Comparison of ENCODE assay signal across 21 cellular contexts in the genomic region with DNA sequence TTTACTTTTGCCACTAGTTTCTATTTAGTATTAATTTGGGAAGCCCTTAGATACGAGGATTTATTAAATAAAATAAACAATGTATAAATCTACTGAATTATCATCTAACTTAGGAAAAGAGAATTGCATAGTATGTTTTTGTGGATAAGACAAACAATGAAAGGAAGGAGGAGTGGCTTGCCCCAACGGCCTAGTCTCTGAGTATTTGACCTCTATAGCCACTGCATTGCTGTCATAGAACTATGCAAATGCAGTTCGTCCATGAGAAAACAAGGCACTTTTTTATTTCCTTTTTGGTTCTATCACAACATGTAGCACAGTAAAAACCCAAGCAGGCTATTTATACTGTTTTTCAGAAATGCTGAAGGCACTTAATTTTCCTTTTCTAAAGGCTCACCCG.
"Had no signal": no experiment of that assay in that cellular context is flagged by ENCODE, and none has a peak within 500 bp of the region (broad histone marks: within the 10 kb centered on the region; RNA-seq: fewer than 3 reads in every experiment).

No MANE protein-coding gene starts in this region.

- H3K79me2 ChIP-seq: hepatocyte had no signal

- H3K36me3 ChIP-seq: esophagus muscularis mucosa, gastroesophageal sphincter, heart left ventricle, left lung, neural progenitor cell, prostate gland, right atrium auricular region, sigmoid colon, tibial artery had no signal

- H3K4me2 ChIP-seq: hepatocyte, neural progenitor cell had no signal

- H3K27me3 ChIP-seq: esophagus muscularis mucosa, foreskin keratinocyte, gastroesophageal sphincter, heart left ventricle, hepatocyte, left lung, neural progenitor cell, right atrium auricular region, sigmoid colon, testis, tibial artery had no signal

- H3K9me3 ChIP-seq: esophagus muscularis mucosa, gastroesophageal sphincter, heart left ventricle, left lung, mucosa of descending colon, prostate gland, right atrium auricular region, sigmoid colon, testis, tibial artery had no signal

- H3K4me3 ChIP-seq: esophagus muscularis mucosa, gastroesophageal sphincter, heart left ventricle, hepatocyte, left lung, mucosa of descending colon, neural progenitor cell, prostate gland, right atrium auricular region, sigmoid colon, testis, tibial artery had no signal

- H3K9ac ChIP-seq: neural progenitor cell had no signal

- H2AFZ ChIP-seq: hepatocyte, neural progenitor cell had no signal

- H3K27ac ChIP-seq: esophagus muscularis mucosa, foreskin keratinocyte, gastroesophageal sphincter, heart left ventricle, hepatocyte, left lung, neural progenitor cell, prostate gland, right atrium auricular region, sigmoid colon, testis, tibial artery had no signal

- DNase-seq: effector CD8-positive, alpha-beta T cell; endodermal cell; foreskin keratinocyte; heart left ventricle; kidney; left lung; mesenchymal stem cell; mucosa of descending colon; naive B cell; sigmoid colon; stimulated activated CD4-positive, alpha-beta T cell treated with anti-CD3 and anti-CD28 coated beads, Interleukin-2, amount 100 ng/mL, for 24 hours; stimulated activated CD4-positive, alpha-beta T cell treated with anti-CD3 and anti-CD28 coated beads, Interleukin-4, amount 100 ng/mL, for 4 hours; stimulated activated naive CD8-positive, alpha-beta T cell treated with anti-CD3 and anti-CD28 coated beads, Interleukin-15, Interleukin-2, amounts not matched to agents 100 U/mL and 50 U/mL, for 24 hours; testis; tibial artery had no signal
